Comparison of ENCODE assay signal across 8 cellular contexts in the genomic region with DNA sequence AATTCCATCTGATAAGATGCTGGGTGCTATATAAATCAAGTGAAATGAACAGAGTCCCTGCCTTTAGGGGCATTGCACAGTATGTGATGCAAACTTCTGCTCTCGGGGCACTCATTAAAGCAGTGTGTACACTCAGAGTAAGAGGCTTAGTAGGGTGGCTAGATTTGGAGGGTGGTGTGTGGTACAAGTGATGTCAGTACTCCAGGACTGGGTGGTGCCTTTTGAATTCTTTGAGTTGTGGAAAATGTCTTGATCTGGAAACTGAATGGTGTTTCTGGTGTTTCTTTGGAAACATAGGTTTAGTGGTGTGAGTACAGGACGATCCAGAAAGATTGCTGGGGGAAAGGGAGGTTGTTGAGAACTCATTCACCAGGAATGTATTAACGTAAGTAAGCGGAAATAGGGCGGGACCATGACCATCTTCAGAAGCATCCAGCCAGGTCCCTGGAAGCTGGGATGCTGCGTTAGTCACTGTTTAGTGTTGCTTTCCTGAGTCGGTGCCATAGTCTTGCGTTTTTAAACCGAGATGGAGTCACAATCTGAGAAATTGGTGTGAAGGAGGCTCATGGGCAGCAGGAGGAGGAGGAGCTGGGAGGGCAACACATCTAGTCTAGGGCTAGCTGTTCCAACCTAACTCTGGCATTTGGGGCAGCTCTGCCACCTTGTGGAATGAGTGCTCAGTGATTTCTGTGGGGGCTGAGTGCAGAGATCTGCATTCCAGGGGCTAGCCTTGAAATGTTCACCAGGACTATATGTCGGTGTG.
DNase-seq lines count a peak whose midpoint lies in the region; ATAC-seq and TF ChIP-seq lines count a peak whose summit lies in the region.

No MANE protein-coding gene starts in this region.

- H3K27me3 Mint-ChIP-seq in activated CD8-positive, alpha-beta T cell treated with anti-CD3 and anti-CD28 coated beads for 36 hours, result no peaks in the 10 kb centered on the region

- H3K27ac Mint-ChIP-seq in activated CD8-positive, alpha-beta T cell treated with anti-CD3 and anti-CD28 coated beads for 36 hours, result peak overlapping the region; percentile 4

- POLR2A ChIA-PET in activated CD8-positive, alpha-beta T cell treated with anti-CD3 and anti-CD28 coated beads for 36 hours (lab: Charles Lee), result interaction anchor here (1.8 kb wide), 1 partner anchor 140 kb away, joined by 5 read pairs; no protein-coding TSS in a partner anchor

- peak overlapping the region in 1 of 2 experiments; percentile 35 for H3K4me3 ChIP-seq in mesenchymal stem cell (ENCODE audit: insufficient read depth in 1 of 2, low read depth in 1 of 2, low read length in 2 of 2)

- peak; percentile 45 for TF ChIP-seq CTCF in activated CD8-positive, alpha-beta T cell treated with anti-CD3 and anti-CD28 coated beads for 36 hours (IDR thresholded peaks at IDR 0.05)

- H2AFZ ChIP-seq in mesenchymal stem cell (ENCODE audit: low read depth, low read length), result peak overlapping the region; percentile 74

- no peak overlapping the region for H4K8ac ChIP-seq in mesenchymal stem cell (ENCODE audit: low read length)

- DNase-seq in ACHN (peak; percentile 85), GM19238 (ENCODE audit: insufficient read length, low spot score) (peak; percentile 34), NCI-H524 (lab: John Stamatoyannopoulos, UW) (peak; percentile 71 to 84), mesenchymal stem cell (peak; percentile 100)
- DNase-seq in activated CD8-positive, alpha-beta T cell treated with anti-CD3 and anti-CD28 coated beads for 36 hours, result peak; percentile 76
- peak; percentile 33 for DNase-seq in effector CD4-positive, alpha-beta T cell
- DNase-seq in stimulated activated CD8-positive, alpha-beta memory T cell treated with anti-CD3 and anti-CD28 coated beads, Interleukin-12 subunit alpha, Interleukin-12 subunit beta, amount 100 ng/mL, for 1 hour (ENCODE audit: low read depth), result peak; percentile 28

- H3K9me3 Mint-ChIP-seq in activated CD8-positive, alpha-beta T cell treated with anti-CD3 and anti-CD28 coated beads for 36 hours, result no peaks in the 10 kb centered on the region

- peak overlapping the region; percentile 94 for H3K27ac ChIP-seq in mesenchymal stem cell (ENCODE audit: low read length, poor library complexity, severe bottlenecking)

- H2BK5ac ChIP-seq in mesenchymal stem cell (ENCODE audit: low read depth, low read length, poor library complexity, severe bottlenecking), result peak overlapping the region; percentile 46

- no peaks in the 10 kb centered on the region for H3K27me3 ChIP-seq in mesenchymal stem cell (ENCODE audit: control insufficient read depth in 1 of 2, insufficient read depth in 1 of 2, low read length in 2 of 2)

- peak overlapping the region; percentile 57 for H2AK5ac ChIP-seq in mesenchymal stem cell (ENCODE audit: low read length, severe bottlenecking)

- peaks cover 11% of the 10 kb centered on the region for H3K4me1 ChIP-seq in mesenchymal stem cell (ENCODE audit: control insufficient read depth, insufficient read depth, low read depth, low read length)

- H3K79me1 ChIP-seq in mesenchymal stem cell (replicated peaks; ENCODE audit: low read length, poor library complexity, severe bottlenecking), result peaks cover 12% of the 10 kb centered on the region

- H3K4me2 ChIP-seq in mesenchymal stem cell (ENCODE audit: low read length, poor library complexity, severe bottlenecking), result peak overlapping the region; percentile 40

- CTCF ChIA-PET in activated CD8-positive, alpha-beta T cell treated with anti-CD3 and anti-CD28 coated beads for 36 hours (lab: Charles Lee), result interaction anchor here (0.5 to 2.5 kb wide), 16 partner anchors 9 to 421 kb away, joined by 3 to 9 read pairs (median 4); no protein-coding TSS in a partner anchor

- H3K4me1 Mint-ChIP-seq in activated CD8-positive, alpha-beta T cell treated with anti-CD3 and anti-CD28 coated beads for 36 hours (ENCODE audit: low read depth), result peaks cover 24% of the 10 kb centered on the region

- no peak overlapping the region for H3K4ac ChIP-seq in mesenchymal stem cell (ENCODE audit: low read depth in 1 of 2, low read length in 2 of 2)

- in situ Hi-C loops in ACHN (cut with HindIII; ENCODE audit: low pct_ligation_motif_present, low pct_unique_long_range_greater_than_20kb, low sequenced_read_pairs), result no loop called here

- H4K91ac ChIP-seq in mesenchymal stem cell (ENCODE audit: low read length), result no peak overlapping the region

- no peaks in the 10 kb centered on the region for H3K9me3 ChIP-seq in mesenchymal stem cell (ENCODE audit: control insufficient read depth, low read length)

- peak overlapping the region; percentile 88 for H3K9ac ChIP-seq in mesenchymal stem cell (ENCODE audit: low read length)

- 3% methylated on average over 9 of the region's 10 CpGs for WGBS in mesenchymal stem cell

- H3K18ac ChIP-seq in mesenchymal stem cell (ENCODE audit: low read depth in 1 of 2, low read length in 2 of 2), result peak overlapping the region; percentile 54 to 66

- H2BK12ac ChIP-seq in mesenchymal stem cell (ENCODE audit: low read length in 2 of 2), result peak overlapping the region in 1 of 2 experiments; percentile 71

- H3K36me3 Mint-ChIP-seq in activated CD8-positive, alpha-beta T cell treated with anti-CD3 and anti-CD28 coated beads for 36 hours (ENCODE audit: low read depth), result peaks cover 4% of the 10 kb centered on the region

- peak; percentile 85 for ATAC-seq in activated CD8-positive, alpha-beta T cell treated with anti-CD3 and anti-CD28 coated beads for 36 hours
- ATAC-seq in HG03521 (IDR thresholded peaks at IDR 0.05; ENCODE audit: unreplicated experiment), result no peak

- peaks cover 3 to 4% of the 10 kb centered on the region in 2 experiments for H3K36me3 ChIP-seq in mesenchymal stem cell (ENCODE audit: control insufficient read depth in 1 of 2, insufficient read depth in 2 of 2, low read depth in 1 of 2, low read length in 2 of 2)

- no peak overlapping the region for H2BK15ac ChIP-seq in mesenchymal stem cell (ENCODE audit: low read depth, poor library complexity, severe bottlenecking)

- H3K4me3 Mint-ChIP-seq in activated CD8-positive, alpha-beta T cell treated with anti-CD3 and anti-CD28 coated beads for 36 hours, result no peak overlapping the region

- no peak overlapping the region for H2BK120ac ChIP-seq in mesenchymal stem cell (ENCODE audit: low read depth, low read length)

- H3K23ac ChIP-seq in mesenchymal stem cell (ENCODE audit: low read length in 2 of 2), result no peak overlapping the region

- H3K14ac ChIP-seq in mesenchymal stem cell (ENCODE audit: low read length in 2 of 2), result no peak overlapping the region

- intact Hi-C loops in activated CD8-positive, alpha-beta T cell treated with anti-CD3 and anti-CD28 coated beads for 36 hours (cut with micrococcal nuclease), result no loop called here

Comparison
In these comparisons a context has a peak if more than half of its experiments do, and no peak if none do; other contexts are left out.
1. DNase-seq: peak in every context shown above with its lines; median percentile 100 in mesenchymal stem cell; 85 in ACHN; 78 in NCI-H524; 76 in activated CD8-positive, alpha-beta T cell treated with anti-CD3 and anti-CD28 coated beads for 36 hours; 34 in GM19238; 33 in effector CD4-positive, alpha-beta T cell; 28 in stimulated activated CD8-positive, alpha-beta memory T cell treated with anti-CD3 and anti-CD28 coated beads, Interleukin-12 subunit alpha, Interleukin-12 subunit beta, amount 100 ng/mL, for 1 hour.